8 cellular contexts compared by ENCODE assay signal in genomic region chr5:138463335-138464017, GRCh38. TPM values are rescaled to one million over a fixed set of nuclear protein-coding genes. Genes with fewer than 3 reads are reported as not detected.
DNase-seq lines count a peak whose midpoint lies in the region; ATAC-seq and TF ChIP-seq lines count a peak whose summit lies in the region.

No MANE protein-coding gene starts in this region.

- H3K4me3 ChIP-seq in heart right ventricle (peak overlapping the region; percentile 49 to 98 (median 76)), iPS-15b (ENCODE audit: low read depth, low read length) (peak overlapping the region; percentile 95)

- WGBS in heart right ventricle, 2 donors = 21 to 23% methylated on average over 23 of the region's 23 CpGs

- intact Hi-C loops in heart right ventricle (cut with DNase I) = loop anchor here in 4 of 10 donors (1.0 to 10.0 kb wide), 3 partner anchors 41 to 81 kb away; partner anchors contain the start of gene ETF1 (in 4 of the 4)
- intact Hi-C loops in Right ventricle myocardium superior (cut with DNase I) = no loop called here

- peak overlapping the region; percentile 87 to 96 for H3K27ac Mint-ChIP-seq in activated naive CD4-positive, alpha-beta T cell treated with anti-CD3 and anti-CD28 coated beads, Interleukin-2, amount 50 U/mL, for 72 hours
- peak overlapping the region; percentile 93 for H3K27ac Mint-ChIP-seq in stimulated activated memory B cell treated with anti-CD40 and anti-IgM and Interleukin-4, amounts not matched to agents 10 μg/mL and 1 μg/mL and 100 μg/mL, for 72 hours

- H3K27me3 ChIP-seq in heart right ventricle (no peaks in the 10 kb centered on the region), iPS-15b (ENCODE audit: control insufficient read depth, insufficient read depth, low read length) (peaks cover 11% of the 10 kb centered on the region)

- no peak for TF ChIP-seq CTCF in heart right ventricle (IDR thresholded peaks at IDR 0.05)

- DNase-seq in heart right ventricle = no peak
- DNase-seq in Right ventricle myocardium superior = no peak
- DNase-seq in activated naive CD4-positive, alpha-beta T cell treated with anti-CD3 and anti-CD28 coated beads, Interleukin-2, amount 50 U/mL, for 72 hours (ENCODE audit: low spot score in 2 of 2) = no peak
- DNase-seq in DMS153 treated with DMSO at 0.1 percent for 48 hours (lab: John Stamatoyannopoulos, UW; ENCODE audit: unreplicated experiment) = no peak

- H3K27me3 Mint-ChIP-seq in stimulated activated memory B cell treated with anti-CD40 and anti-IgM and Interleukin-4, amounts not matched to agents 10 μg/mL and 1 μg/mL and 100 μg/mL, for 72 hours = no peaks in the 10 kb centered on the region

- H3K9ac ChIP-seq in iPS-15b (ENCODE audit: low read depth, low read length) = peak overlapping the region; percentile 82

- H3K9me3 ChIP-seq in heart right ventricle = no peaks in the 10 kb centered on the region
- H3K9me3 ChIP-seq in iPS-15b (ENCODE audit: control insufficient read depth, insufficient read depth, low read length) = no peaks in the 10 kb centered on the region

- H3K4me1 Mint-ChIP-seq in stimulated activated memory B cell treated with anti-CD40 and anti-IgM and Interleukin-4, amounts not matched to agents 10 μg/mL and 1 μg/mL and 100 μg/mL, for 72 hours = peaks cover 57% of the 10 kb centered on the region

- peak in 4 of 8 donors; percentile 9 to 34 (median 29) for ATAC-seq in heart right ventricle
- ATAC-seq in Right ventricle myocardium superior (ENCODE audit: poor library complexity) = no peak
- ATAC-seq in activated naive CD4-positive, alpha-beta T cell treated with anti-CD3 and anti-CD28 coated beads, Interleukin-2, amount 50 U/mL, for 72 hours = no peak
- no peak for ATAC-seq in stimulated activated memory B cell treated with anti-CD40 and anti-IgM and Interleukin-4, amounts not matched to agents 10 μg/mL and 1 μg/mL and 100 μg/mL, for 72 hours
- no peak for ATAC-seq in HG02759 (IDR thresholded peaks at IDR 0.05; ENCODE audit: unreplicated experiment)
- no peak for ATAC-seq in GM21786 (IDR thresholded peaks at IDR 0.05; ENCODE audit: unreplicated experiment)

- H3K4me1 ChIP-seq in heart right ventricle = peaks cover 7 to 75% (median 72%) of the 10 kb centered on the region in 9 donors
- no peaks in the 10 kb centered on the region for H3K4me1 ChIP-seq in iPS-15b (ENCODE audit: control insufficient read depth, insufficient read depth, low read length)

- H3K4me3 Mint-ChIP-seq in stimulated activated memory B cell treated with anti-CD40 and anti-IgM and Interleukin-4, amounts not matched to agents 10 μg/mL and 1 μg/mL and 100 μg/mL, for 72 hours = peak overlapping the region; percentile 85

- peaks cover 0 to 4% of the 10 kb centered on the region in 2 donors for H3K9me3 Mint-ChIP-seq in activated naive CD4-positive, alpha-beta T cell treated with anti-CD3 and anti-CD28 coated beads, Interleukin-2, amount 50 U/mL, for 72 hours
- no peaks in the 10 kb centered on the region for H3K9me3 Mint-ChIP-seq in stimulated activated memory B cell treated with anti-CD40 and anti-IgM and Interleukin-4, amounts not matched to agents 10 μg/mL and 1 μg/mL and 100 μg/mL, for 72 hours

- peaks cover 22 to 29% of the 10 kb centered on the region in 2 donors for H3K36me3 Mint-ChIP-seq in activated naive CD4-positive, alpha-beta T cell treated with anti-CD3 and anti-CD28 coated beads, Interleukin-2, amount 50 U/mL, for 72 hours
- peaks cover 19% of the 10 kb centered on the region for H3K36me3 Mint-ChIP-seq in stimulated activated memory B cell treated with anti-CD40 and anti-IgM and Interleukin-4, amounts not matched to agents 10 μg/mL and 1 μg/mL and 100 μg/mL, for 72 hours

- H3K27ac ChIP-seq in heart right ventricle = peak overlapping the region; percentile 93 to 99 (median 96)

- H3K36me3 ChIP-seq in heart right ventricle (peaks cover 0 to 24% (median 19%) of the 10 kb centered on the region in 9 donors), iPS-15b (ENCODE audit: control insufficient read depth, insufficient read depth, low read length) (peaks cover 6% of the 10 kb centered on the region)

RNA-seq across cellular contexts. Expression of gene EGR1, which starts 1.8 kb away (rescaled TPM):
- 100 to 1,000 TPM in 1 of 10 donors, 10 to 100 TPM in 8, 1 to 10 TPM in 1; 5.2 to 164 (median 40.8) TPM for total RNA-seq in heart right ventricle
- 10 to 100 TPM; 10.8 to 14.5 TPM for polyA plus RNA-seq in heart right ventricle
- total RNA-seq in Right ventricle myocardium superior = 6.8 TPM
- total RNA-seq in activated naive CD4-positive, alpha-beta T cell treated with anti-CD3 and anti-CD28 coated beads, Interleukin-2, amount 50 U/mL, for 72 hours = 10 to 100 TPM; 39.4 to 60.1 TPM

RNA-seq across cellular contexts. Expression of gene REEP2, which starts 24.6 kb away (rescaled TPM):
- total RNA-seq in heart right ventricle (10 to 100 TPM in 2 of 10 donors, 1 to 10 TPM in 8; 2.0 to 17.3 (median 8.0) TPM), Right ventricle myocardium superior (6.1 TPM)
- 10 to 100 TPM in 1 of 2 donors, 1 to 10 TPM in 1; 2.3 to 10.8 TPM for polyA plus RNA-seq in heart right ventricle
- total RNA-seq in activated naive CD4-positive, alpha-beta T cell treated with anti-CD3 and anti-CD28 coated beads, Interleukin-2, amount 50 U/mL, for 72 hours = 1 to 10 TPM; 1.3 to 5.9 TPM
